In the genomic region with DNA sequence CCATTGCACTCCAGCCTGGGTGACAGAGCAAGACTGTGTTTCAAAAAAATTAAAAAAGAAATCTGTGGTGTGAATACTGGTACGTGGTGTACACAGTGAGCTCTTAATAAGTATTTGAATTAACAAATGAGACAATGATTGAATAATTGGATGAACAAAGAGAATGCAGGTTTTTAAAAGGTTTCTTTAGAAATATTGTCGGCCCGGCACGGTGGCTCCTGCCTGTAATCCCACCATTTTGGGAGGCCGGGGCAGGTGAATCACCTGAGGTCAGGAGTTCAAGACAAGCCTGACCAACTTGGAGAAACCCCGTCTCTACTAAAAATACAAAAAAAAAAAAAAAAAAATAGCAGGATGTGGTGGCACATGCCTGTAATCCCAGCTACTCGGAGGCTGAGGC, we compare ENCODE assay signal across 17 cellular contexts. TPM values are rescaled to one million over a fixed set of nuclear protein-coding genes. Genes with fewer than 3 reads are reported as not detected.
A peak's percentile ranks its signal among the peaks of the same experiment; 100 is the strongest.
DNase-seq lines count a peak whose midpoint lies in the region; ATAC-seq and TF ChIP-seq lines count a peak whose summit lies in the region.
"Had no signal": no experiment of that assay in that cellular context is flagged by ENCODE, and none has a peak within 500 bp of the region (broad histone marks: within the 10 kb centered on the region; RNA-seq: fewer than 3 reads in every experiment).

No MANE protein-coding gene starts in this region.

- H3K9me3 Mint-ChIP-seq in Calu3 (ENCODE audit: low read depth, unreplicated experiment) (no peaks in the 10 kb centered on the region), WTC11 (no peaks in the 10 kb centered on the region)
- H3K9me3 Mint-ChIP-seq in naive thymus-derived CD4-positive, alpha-beta T cell, result peaks cover 0 to 6% (median 0%) of the 10 kb centered on the region in 11 donors

- H3K4me1 Mint-ChIP-seq in Calu3 (ENCODE audit: low read depth, unreplicated experiment) (peaks cover 29% of the 10 kb centered on the region), WTC11 (peaks cover 79% of the 10 kb centered on the region)
- H3K4me1 Mint-ChIP-seq in naive thymus-derived CD4-positive, alpha-beta T cell, result peaks cover 49 to 93% (median 86%) of the 10 kb centered on the region in 7 donors

- in situ Hi-C loops in gastrocnemius medialis (cut with MboI; ENCODE audit: low sequenced_read_pairs in 4 of 4), result no loop called here

- H3K27ac ChIP-seq in naive thymus-derived CD4-positive, alpha-beta T cell (ENCODE audit: low read depth, low read length), result no peak overlapping the region
- no peak overlapping the region for H3K27ac ChIP-seq in gastrocnemius medialis
- H3K27ac ChIP-seq: esophagus squamous epithelium, lower lobe of right lung, neural progenitor cell had no signal

- BruUV-seq in Calu3 (replicated peaks; lab: Mats Ljungman, UMichigan), result no TSS peak

- CTCF ChIA-PET in Calu3 (lab: Charles Lee) (interaction anchor here (0.7 kb wide), 3 partner anchors 48 to 1503 kb away, joined by 4 read pairs; no protein-coding TSS in a partner anchor), WTC11 (lab: Charles Lee) (interaction anchor here (1.2 kb wide), 1 partner anchor 235 kb away, joined by 3 read pairs; no protein-coding TSS in a partner anchor)
- CTCF ChIA-PET in naive thymus-derived CD4-positive, alpha-beta T cell (lab: Charles Lee), result interaction anchor here (0.7 kb wide), 1 partner anchor 28 kb away, joined by 4 read pairs; no protein-coding TSS in a partner anchor

- POLR2A ChIA-PET in naive thymus-derived CD4-positive, alpha-beta T cell (lab: Charles Lee), result interaction anchor here (0.6 kb wide), 1 partner anchor 40 kb away, joined by 3 read pairs; no protein-coding TSS in a partner anchor
- POLR2A ChIA-PET in WTC11 (lab: Charles Lee), result no interaction called here

- TF ChIP-seq CTCF in Calu3 (IDR thresholded peaks at IDR 0.05; ENCODE audit: unreplicated experiment), result no peak
- no peak for TF ChIP-seq CTCF in WTC11 (IDR thresholded peaks at IDR 0.05)
- TF ChIP-seq CTCF in gastrocnemius medialis (IDR thresholded peaks at IDR 0.05 in 4 of 5, conservative IDR thresholded peaks at IDR 0.05 in 1 of 5), result no peak

- TF ChIP-seq POLR2A in gastrocnemius medialis (IDR thresholded peaks at IDR 0.05), result no peak

- intact Hi-C loops in Calu3 (cut with micrococcal nuclease; ENCODE audit: unreplicated experiment), result no loop called here
- intact Hi-C loops in naive thymus-derived CD4-positive, alpha-beta T cell (cut with micrococcal nuclease), result no loop called here
- intact Hi-C loops in gastrocnemius medialis (cut with DNase I; ENCODE audit: low total_unique reads), result no loop called here

- H3K27me3 Mint-ChIP-seq in Calu3 (ENCODE audit: unreplicated experiment) (no peaks in the 10 kb centered on the region), WTC11 (ENCODE audit: low read depth) (no peaks in the 10 kb centered on the region)
- H3K27me3 Mint-ChIP-seq in naive thymus-derived CD4-positive, alpha-beta T cell, result no peaks in the 10 kb centered on the region

- DNase-seq in Calu3 (peak; percentile 24), LHCN-M2 (ENCODE audit: low read depth) (peak; percentile 36), adipocyte (ENCODE audit: low read depth) (peak; percentile 8), NCI-H146 treated with DMSO at 0.1 percent for 48 hours (lab: John Stamatoyannopoulos, UW; ENCODE audit: unreplicated experiment) (no peak), WTC11 (ENCODE audit: low spot score) (no peak), gastrocnemius medialis (no peak)
- DNase-seq in naive thymus-derived CD4-positive, alpha-beta T cell, result no peak
- DNase-seq: amniotic stem cell, esophagus squamous epithelium, GOT3, lower lobe of right lung, NCI-H1417, NCI-H510A treated with DMSO at 0.1 percent for 48 hours, sigmoid colon, SW 1271 had no signal

- peak overlapping the region; percentile 97 for H3K9ac ChIP-seq in adipocyte (ENCODE audit: low read length)
- H3K9ac ChIP-seq: neural progenitor cell had no signal

- H3K36me3 Mint-ChIP-seq in Calu3 (ENCODE audit: insufficient read depth, unreplicated experiment) (peaks cover 50% of the 10 kb centered on the region), WTC11 (peaks cover 1% of the 10 kb centered on the region)
- peaks cover 0 to 27% (median 5%) of the 10 kb centered on the region in 5 donors for H3K36me3 Mint-ChIP-seq in naive thymus-derived CD4-positive, alpha-beta T cell

- peaks cover 50% of the 10 kb centered on the region for H3K4me1 ChIP-seq in adipocyte (ENCODE audit: control insufficient read depth, insufficient read depth, low read length)
- peaks cover 34 to 38% of the 10 kb centered on the region in 2 donors for H3K4me1 ChIP-seq in naive thymus-derived CD4-positive, alpha-beta T cell (ENCODE audit: control insufficient read depth in 2 of 2, insufficient read depth in 2 of 2, low read length in 2 of 2)
- H3K4me1 ChIP-seq in gastrocnemius medialis, result peaks cover 14 to 21% of the 10 kb centered on the region in 2 donors

- no peaks in the 10 kb centered on the region for H3K9me3 ChIP-seq in adipocyte (ENCODE audit: control insufficient read depth, low read length)
- no peaks in the 10 kb centered on the region for H3K9me3 ChIP-seq in naive thymus-derived CD4-positive, alpha-beta T cell (ENCODE audit: control insufficient read depth in 2 of 3, low read length in 3 of 3)
- no peaks in the 10 kb centered on the region for H3K9me3 ChIP-seq in gastrocnemius medialis
- H3K9me3 ChIP-seq: esophagus squamous epithelium, lower lobe of right lung, sigmoid colon had no signal

- ATAC-seq in naive thymus-derived CD4-positive, alpha-beta T cell, result no peak
- ATAC-seq in WTC11 (no peak), gastrocnemius medialis (no peak), HG03025 (IDR thresholded peaks at IDR 0.05; ENCODE audit: low FRiP score, unreplicated experiment) (no peak)
- ATAC-seq: lower lobe of right lung had no signal

- H3K27me3 ChIP-seq in adipocyte (replicated peaks; ENCODE audit: control insufficient read depth, insufficient read depth, low read length), result no peaks in the 10 kb centered on the region
- H3K27me3 ChIP-seq in naive thymus-derived CD4-positive, alpha-beta T cell (ENCODE audit: control insufficient read depth in 2 of 2, insufficient read depth in 2 of 2, low read length in 2 of 2), result no peaks in the 10 kb centered on the region
- no peaks in the 10 kb centered on the region for H3K27me3 ChIP-seq in gastrocnemius medialis
- H3K27me3 ChIP-seq: esophagus squamous epithelium, neural progenitor cell, sigmoid colon had no signal

- H3K27ac Mint-ChIP-seq in Calu3 (ENCODE audit: unreplicated experiment) (peak overlapping the region; percentile 36), WTC11 (no peak overlapping the region)
- peak overlapping the region in 5 of 9 donors; percentile 6 to 77 (median 59) for H3K27ac Mint-ChIP-seq in naive thymus-derived CD4-positive, alpha-beta T cell
- H3K27ac Mint-ChIP-seq: neural progenitor cell had no signal

- no peaks in the 10 kb centered on the region for H3K36me3 ChIP-seq in adipocyte (ENCODE audit: control insufficient read depth, insufficient read depth, low read length, severe bottlenecking)
- H3K36me3 ChIP-seq in naive thymus-derived CD4-positive, alpha-beta T cell (ENCODE audit: control insufficient read depth in 2 of 3, insufficient read depth in 3 of 3, low read length in 3 of 3), result no peaks in the 10 kb centered on the region
- H3K36me3 ChIP-seq in gastrocnemius medialis, result no peaks in the 10 kb centered on the region
- H3K36me3 ChIP-seq: esophagus squamous epithelium, lower lobe of right lung, neural progenitor cell, sigmoid colon had no signal

- H3K4me3 ChIP-seq in adipocyte (ENCODE audit: low read length) (peak overlapping the region; percentile 95), gastrocnemius medialis (no peak overlapping the region)
- no peak overlapping the region for H3K4me3 ChIP-seq in naive thymus-derived CD4-positive, alpha-beta T cell (ENCODE audit: low read length)
- H3K4me3 ChIP-seq: lower lobe of right lung, neural progenitor cell, sigmoid colon had no signal

- H3K4me3 Mint-ChIP-seq in Calu3 (ENCODE audit: low read depth, unreplicated experiment), result peak overlapping the region; percentile 52
- H3K4me3 Mint-ChIP-seq in naive thymus-derived CD4-positive, alpha-beta T cell, result peak overlapping the region in 9 of 10 donors; percentile 30 to 68 (median 55)
- H3K4me3 Mint-ChIP-seq in WTC11, result no peak overlapping the region
- H3K4me3 Mint-ChIP-seq: neural progenitor cell had no signal

TF ChIP-seq in WTC11, 78 proteins besides CTCF, POLR2A, EP300 and RAD21 (continues in another document):
- TF ChIP-seq ZBTB21 (CRISPR knock-in tag; IDR thresholded peaks at IDR 0.05; ENCODE audit: borderline replicate concordance), result no peak
- no peak for TF ChIP-seq TP53 (CRISPR knock-in tag; IDR thresholded peaks at IDR 0.05)
- TF ChIP-seq ELF4 (CRISPR knock-in tag; IDR thresholded peaks at IDR 0.05; ENCODE audit: low read depth), result no peak
- TF ChIP-seq TEAD4 (CRISPR knock-in tag; IDR thresholded peaks at IDR 0.05), result no peak
- TF ChIP-seq SP1 (CRISPR knock-in tag; conservative IDR thresholded peaks at IDR 0.05), result no peak
- TF ChIP-seq HMGA2 (CRISPR knock-in tag; IDR thresholded peaks at IDR 0.05), result no peak
- TF ChIP-seq OVOL2 (CRISPR knock-in tag; IDR thresholded peaks at IDR 0.05; ENCODE audit: borderline replicate concordance), result no peak

RNA-seq across cellular contexts. Expression of a gene that starts 6.6 kb away (rescaled TPM):
- 213 and 229 TPM in 2 replicates for total RNA-seq in Calu3 (2022)
- total RNA-seq in LHCN-M2 (2014; rRNA removed), result 918 and 1,000 TPM in 2 replicates
- 299 TPM for polyA plus RNA-seq in LHCN-M2 (2012)
- 100 to 1,000 TPM in 4 of 5 experiments, 10 to 100 TPM in 1; 88.8 to 358 (median 143) TPM for total RNA-seq in naive thymus-derived CD4-positive, alpha-beta T cell
- polyA plus RNA-seq in naive thymus-derived CD4-positive, alpha-beta T cell, result 10 to 100 TPM; 75.1 to 98.4 TPM
- total RNA-seq in WTC11 (2021), result 146 to 165 TPM (median 153 TPM) in 3 replicates
- 10 to 100 TPM; 18.2 to 30.7 (median 23.6) TPM for total RNA-seq in gastrocnemius medialis

Comparison
In these comparisons a context has a peak if more than half of its experiments do, and no peak if none do; other contexts are left out.
1. DNase-seq: peak in Calu3 (single experiment), LHCN-M2 (single experiment) and adipocyte (single experiment); none in naive thymus-derived CD4-positive, alpha-beta T cell (0 of 9), NCI-H146 treated with DMSO at 0.1 percent for 48 hours (single experiment), WTC11 (single experiment) and gastrocnemius medialis (0 of 2).